Comparison of ENCODE assay signal across 8 cellular contexts in genomic region chr1:54081306-54082270, GRCh38. TPM values are rescaled to one million over a fixed set of nuclear protein-coding genes. Genes with fewer than 3 reads are reported as not detected.
DNase-seq lines count a peak whose midpoint lies in the region; ATAC-seq and TF ChIP-seq lines count a peak whose summit lies in the region.

No MANE protein-coding gene starts in this region.

- H4K20me1 ChIP-seq in OCI-LY3 (ENCODE audit: insufficient read depth, low read length): no peaks in the 10 kb centered on the region

- no peak overlapping the region for H3K9ac ChIP-seq in OCI-LY3 (ENCODE audit: low read length)

- ATAC-seq in HG03342 (IDR thresholded peaks at IDR 0.05; ENCODE audit: unreplicated experiment): peak; percentile 74

- H3K36me3 ChIP-seq in OCI-LY3 (replicated peaks; ENCODE audit: low read depth, low read length) (no peaks in the 10 kb centered on the region), ovary (no peaks in the 10 kb centered on the region), tibial artery (peaks cover 0 to 6% (median 0%) of the 10 kb centered on the region in 3 donors)

- TF ChIP-seq EP300 in ovary (IDR thresholded peaks at IDR 0.05): no peak

- H3K4me1 Mint-ChIP-seq in activated T-cell treated with anti-CD3 and anti-CD28 coated beads, Interleukin-2, amount 50 U/mL, for 24 hours (ENCODE audit: low read depth): peaks cover 15% of the 10 kb centered on the region

- H3K4me3 ChIP-seq in OCI-LY3 (ENCODE audit: low read length) (no peak overlapping the region), fibroblast of the aortic adventitia (ENCODE audit: low read depth, low read length) (no peak overlapping the region), ovary (no peak overlapping the region), tibial artery (no peak overlapping the region)

- TF ChIP-seq CTCF in OCI-LY3 (IDR thresholded peaks at IDR 0.05; ENCODE audit: low read depth, low read length): peak; percentile 75
- TF ChIP-seq CTCF in fibroblast of the aortic adventitia (IDR thresholded peaks at IDR 0.05; ENCODE audit: insufficient read depth, low read length): peak; percentile 76
- no peak for TF ChIP-seq CTCF in ovary (IDR thresholded peaks at IDR 0.05)
- TF ChIP-seq CTCF in tibial artery (IDR thresholded peaks at IDR 0.05): peak; percentile 43 to 44

- H3K36me3 Mint-ChIP-seq in activated T-cell treated with anti-CD3 and anti-CD28 coated beads, Interleukin-2, amount 50 U/mL, for 24 hours (ENCODE audit: low read depth): peaks cover 10% of the 10 kb centered on the region

- WGBS in ovary, 3 donors: 89 to 92% (median 91%) methylated on average over 8 of the region's 8 CpGs

- H3K9me3 Mint-ChIP-seq in activated T-cell treated with anti-CD3 and anti-CD28 coated beads, Interleukin-2, amount 50 U/mL, for 24 hours: no peaks in the 10 kb centered on the region

- H3K79me2 ChIP-seq in OCI-LY3 (ENCODE audit: low read length): no peaks in the 10 kb centered on the region

- no peaks in the 10 kb centered on the region for H3K27me3 Mint-ChIP-seq in activated T-cell treated with anti-CD3 and anti-CD28 coated beads, Interleukin-2, amount 50 U/mL, for 24 hours

- H2AFZ ChIP-seq in OCI-LY3 (ENCODE audit: low read depth, low read length): no peak overlapping the region

- no peak overlapping the region for H3K4me3 Mint-ChIP-seq in activated T-cell treated with anti-CD3 and anti-CD28 coated beads, Interleukin-2, amount 50 U/mL, for 24 hours

- no peak overlapping the region for H3K4me2 ChIP-seq in OCI-LY3 (ENCODE audit: low read length)

- H3K4me1 ChIP-seq in OCI-LY3 (ENCODE audit: low read length): no peaks in the 10 kb centered on the region
- no peaks in the 10 kb centered on the region for H3K4me1 ChIP-seq in ovary (ENCODE audit: insufficient read depth)
- no peaks in the 10 kb centered on the region for H3K4me1 ChIP-seq in tibial artery

- DNase-seq in NK-92 treated with Interleukin-12 subunit alpha and Interleukin-12 subunit beta, amount 100 ng/mL, for 24 hours (lab: John Stamatoyannopoulos, UW): peak; percentile 17
- DNase-seq in NK-92 (lab: John Stamatoyannopoulos, UW; ENCODE audit: unreplicated experiment): no peak
- peak; percentile 65 for DNase-seq in activated T-cell treated with anti-CD3 and anti-CD28 coated beads, Interleukin-2, amount 50 U/mL, for 24 hours
- peak; percentile 77 for DNase-seq in fibroblast of the aortic adventitia (ENCODE audit: low read depth)
- peak in 3 of 5 donors; percentile 33 to 40 (median 34) for DNase-seq in ovary
- DNase-seq in tibial artery: peak in 1 of 2 donors; percentile 37

- TF ChIP-seq POLR2A in ovary (IDR thresholded peaks at IDR 0.05): no peak

- H3K27me3 ChIP-seq in OCI-LY3 (ENCODE audit: low read depth, low read length): no peaks in the 10 kb centered on the region
- no peaks in the 10 kb centered on the region for H3K27me3 ChIP-seq in ovary
- H3K27me3 ChIP-seq in tibial artery: no peaks in the 10 kb centered on the region

- H3K9me3 ChIP-seq in OCI-LY3 (ENCODE audit: insufficient read depth, low read length) (no peaks in the 10 kb centered on the region), ovary (no peaks in the 10 kb centered on the region), tibial artery (no peaks in the 10 kb centered on the region)

- H3K27ac ChIP-seq in OCI-LY3 (ENCODE audit: low read length): no peak overlapping the region
- no peak overlapping the region for H3K27ac ChIP-seq in ovary
- H3K27ac ChIP-seq in tibial artery: no peak overlapping the region

- H3K27ac Mint-ChIP-seq in activated T-cell treated with anti-CD3 and anti-CD28 coated beads, Interleukin-2, amount 50 U/mL, for 24 hours: no peak overlapping the region

- intact Hi-C loops in ovary (cut with DNase I) (no loop called here), tibial artery (cut with DNase I; ENCODE audit: low total_unique reads) (no loop called here)

RNA-seq across cellular contexts. Expression of gene TCEANC2, which starts 28.2 kb away (rescaled TPM):
- total RNA-seq in fibroblast of the aortic adventitia (ENCODE audit: low replicate concordance) (5.4 and 5.5 TPM in 2 replicates), ovary (1 to 10 TPM; 1.8 to 4.7 (median 3.0) TPM)
- polyA plus RNA-seq in ovary: 1 to 10 TPM; 1.9 to 5.2 TPM

RNA-seq across cellular contexts. Expression of gene TMEM59, which starts 28.6 kb away (rescaled TPM):
- total RNA-seq in fibroblast of the aortic adventitia (ENCODE audit: low replicate concordance) (278 and 356 TPM in 2 replicates), ovary (100 to 1,000 TPM; 165 to 337 (median 268) TPM)
- 100 to 1,000 TPM; 267 to 406 TPM for polyA plus RNA-seq in ovary

Comparison
In these comparisons a context has a peak if more than half of its experiments do, and no peak if none do; other contexts are left out.
1. CTCF ChIP-seq: peak in OCI-LY3 (single experiment), fibroblast of the aortic adventitia (single experiment) and tibial artery (2 of 2); none in ovary (0 of 3).